In the genomic region with DNA sequence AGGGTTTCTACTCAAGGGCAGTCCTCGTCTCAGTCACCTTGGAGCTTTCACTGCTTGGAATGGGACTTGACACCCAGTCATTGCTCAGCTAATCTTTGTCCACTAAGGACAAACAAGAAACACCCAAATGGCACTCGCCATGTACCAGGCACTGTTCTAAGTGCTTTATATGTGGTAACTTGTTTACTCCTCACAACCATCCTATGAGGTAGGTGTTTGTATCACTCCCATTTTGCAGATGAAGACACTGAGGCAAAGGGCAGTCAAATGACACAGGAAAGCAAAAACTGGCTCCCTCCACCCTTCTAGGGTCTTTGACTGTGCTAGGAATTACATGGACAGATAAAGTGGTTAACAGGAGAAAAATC, we compare ENCODE assay signal across 11 cellular contexts. TPM values are rescaled to one million over a fixed set of nuclear protein-coding genes. Genes with fewer than 3 reads are reported as not detected.
A peak's percentile ranks its signal among the peaks of the same experiment; 100 is the strongest.
DNase-seq lines count a peak whose midpoint lies in the region; TF ChIP-seq lines count a peak whose summit lies in the region.
"Had no signal": no experiment of that assay in that cellular context is flagged by ENCODE, and none has a peak within 500 bp of the region (broad histone marks: within the 10 kb centered on the region; RNA-seq: fewer than 3 reads in every experiment).

No MANE protein-coding gene starts in this region.

- H2AFZ ChIP-seq in Loucy (ENCODE audit: low read length), result no peak overlapping the region

- POLR2A ChIA-PET in A673 (lab: Charles Lee; ENCODE audit: low non-redundant PET), result no interaction called here

- H3K9me2 ChIP-seq in Loucy (replicated peaks; ENCODE audit: low read depth, low read length), result no peaks in the 10 kb centered on the region

- CTCF ChIA-PET in A673 (lab: Charles Lee), result no interaction called here

- no peaks in the 10 kb centered on the region for H3K9me3 ChIP-seq in A673 (ENCODE audit: low read depth, low read length, poor library complexity, severe bottlenecking)
- no peaks in the 10 kb centered on the region for H3K9me3 ChIP-seq in Loucy (ENCODE audit: insufficient read depth, low read depth, low read length)

- TF ChIP-seq CTCF in A673 (conservative IDR thresholded peaks at IDR 0.05; ENCODE audit: low read depth, low read length) (no peak), Loucy (conservative IDR thresholded peaks at IDR 0.05; ENCODE audit: low read length) (no peak), brain (conservative IDR thresholded peaks at IDR 0.05) (no peak), nephron (IDR thresholded peaks at IDR 0.05; ENCODE audit: unreplicated experiment in 3 of 3) (no peak)

- H3K4me2 ChIP-seq in Loucy (ENCODE audit: low read depth, low read length, poor library complexity, severe bottlenecking), result peak overlapping the region; percentile 82

- H3K9me3 Mint-ChIP-seq in brain (peaks cover 0 to 2% (median 0%) of the 10 kb centered on the region in 5 experiments), nephron (no peaks in the 10 kb centered on the region)

- H3K79me2 ChIP-seq in Loucy (ENCODE audit: insufficient read depth, low read length), result peaks cover 52% of the 10 kb centered on the region

- H3K9ac ChIP-seq in Loucy (ENCODE audit: low read depth, low read length, poor library complexity, severe bottlenecking), result peak overlapping the region; percentile 81

- intact Hi-C loops in A673 (cut with micrococcal nuclease; ENCODE audit: unreplicated experiment), result loop anchor here (10.0 kb wide), 1 partner anchor 1015 kb away; the partner anchor contains the start of gene SLC29A3

- TSS peak; percentile 53 for BruUV-seq in A673 (replicated peaks; lab: Mats Ljungman, UMichigan)

- peak overlapping the region; percentile 48 for H3K27ac ChIP-seq in A673 (ENCODE audit: low read depth, low read length, poor library complexity, severe bottlenecking)
- H3K27ac ChIP-seq: SK-N-MC had no signal

- H3K36me3 ChIP-seq in A673 (ENCODE audit: insufficient read depth, low read length, poor library complexity, severe bottlenecking) (no peaks in the 10 kb centered on the region), Loucy (ENCODE audit: insufficient read depth, low read length) (no peaks in the 10 kb centered on the region)

- H3K27me3 ChIP-seq in A673 (replicated peaks; ENCODE audit: insufficient read depth, low read depth, low read length, poor library complexity), result no peaks in the 10 kb centered on the region
- H3K27me3 ChIP-seq in Loucy (ENCODE audit: insufficient read depth, low read length, poor library complexity, severe bottlenecking), result no peaks in the 10 kb centered on the region

- H3K36me3 Mint-ChIP-seq in brain (no peaks in the 10 kb centered on the region), nephron (ENCODE audit: low read depth) (no peaks in the 10 kb centered on the region)

- H3K4me3 ChIP-seq in A673 (ENCODE audit: low read depth, low read length, poor library complexity, severe bottlenecking) (no peak overlapping the region), Loucy (ENCODE audit: low read length, poor library complexity, severe bottlenecking) (peak overlapping the region; percentile 75)
- H3K4me3 ChIP-seq: GM12878, SK-N-MC had no signal

- DNase-seq in A673 (ENCODE audit: low spot score), result no peak
- DNase-seq in C1 segment of cervical spinal cord (lab: John Stamatoyannopoulos, UW), result no peak
- no peak for DNase-seq in HUDEP-2 (lab: John Stamatoyannopoulos, UW; ENCODE audit: unreplicated experiment in 76 of 76)
- no peak for DNase-seq in SK-N-DZ (ENCODE audit: low spot score)
- no peak for DNase-seq in DMS79 treated with DMSO at 0.1 percent for 48 hours (lab: John Stamatoyannopoulos, UW)
- DNase-seq: hippocampal formation had no signal

- H3K4me1 ChIP-seq in A673 (ENCODE audit: insufficient read depth, low read length, poor library complexity, severe bottlenecking) (peaks cover 42% of the 10 kb centered on the region), Loucy (ENCODE audit: insufficient read depth, low read length, poor library complexity, severe bottlenecking) (peaks cover 70% of the 10 kb centered on the region)

- no peaks in the 10 kb centered on the region for H4K20me1 ChIP-seq in Loucy (ENCODE audit: insufficient read depth, low read length, poor library complexity, severe bottlenecking)

- H3K27ac Mint-ChIP-seq in brain (peak overlapping the region; percentile 84 to 100 (median 95)), nephron (peak overlapping the region; percentile 91 to 96 (median 95))

- H3K4me1 Mint-ChIP-seq in brain (peaks cover 90% of the 10 kb centered on the region), nephron (peaks cover 73% of the 10 kb centered on the region)

- H3K4me3 Mint-ChIP-seq in brain, result peak overlapping the region in 3 of 5 experiments; percentile 13 to 58 (median 26)
- H3K4me3 Mint-ChIP-seq in nephron, result peak overlapping the region in 1 of 3 experiments; percentile 15

- H3K27me3 Mint-ChIP-seq in brain (no peaks in the 10 kb centered on the region), nephron (ENCODE audit: low read depth) (no peaks in the 10 kb centered on the region)

- H3F3A ChIP-seq in Loucy (ENCODE audit: low read depth), result peaks cover 8% of the 10 kb centered on the region; the same call in 1 of the 2 replicates

RNA-seq across cellular contexts. Expression of gene DNAJB12, which starts 24.7 kb away (rescaled TPM):
- total RNA-seq in A673 (2021), result 29.5 and 31.2 TPM in 2 replicates
- 29.3 TPM for polyA plus RNA-seq in brain (ENCODE audit: insufficient read depth, low read depth, low replicate concordance)
- polyA plus RNA-seq in SK-N-DZ (2014; cell fraction: cytosol; rRNA removed), result 17.7 and 18.7 TPM in 2 replicates
- polyA plus RNA-seq in SK-N-DZ (2014; cell fraction: nucleus; rRNA removed), result 20.4 and 30.5 TPM in 2 replicates

RNA-seq across cellular contexts. Expression of gene DDIT4, which starts 56.3 kb away (rescaled TPM):
- 20.7 and 39.6 TPM in 2 replicates for total RNA-seq in A673 (2021)
- polyA plus RNA-seq in brain (ENCODE audit: insufficient read depth, low read depth, low replicate concordance), result 121 TPM
- 50.3 and 61.1 TPM in 2 replicates for polyA plus RNA-seq in SK-N-DZ (2014; cell fraction: cytosol; rRNA removed)
- polyA plus RNA-seq in SK-N-DZ (2014; cell fraction: nucleus; rRNA removed), result 30.1 and 38.3 TPM in 2 replicates
